Comparison of ENCODE assay signal across 1 cellular context in the genomic region with DNA sequence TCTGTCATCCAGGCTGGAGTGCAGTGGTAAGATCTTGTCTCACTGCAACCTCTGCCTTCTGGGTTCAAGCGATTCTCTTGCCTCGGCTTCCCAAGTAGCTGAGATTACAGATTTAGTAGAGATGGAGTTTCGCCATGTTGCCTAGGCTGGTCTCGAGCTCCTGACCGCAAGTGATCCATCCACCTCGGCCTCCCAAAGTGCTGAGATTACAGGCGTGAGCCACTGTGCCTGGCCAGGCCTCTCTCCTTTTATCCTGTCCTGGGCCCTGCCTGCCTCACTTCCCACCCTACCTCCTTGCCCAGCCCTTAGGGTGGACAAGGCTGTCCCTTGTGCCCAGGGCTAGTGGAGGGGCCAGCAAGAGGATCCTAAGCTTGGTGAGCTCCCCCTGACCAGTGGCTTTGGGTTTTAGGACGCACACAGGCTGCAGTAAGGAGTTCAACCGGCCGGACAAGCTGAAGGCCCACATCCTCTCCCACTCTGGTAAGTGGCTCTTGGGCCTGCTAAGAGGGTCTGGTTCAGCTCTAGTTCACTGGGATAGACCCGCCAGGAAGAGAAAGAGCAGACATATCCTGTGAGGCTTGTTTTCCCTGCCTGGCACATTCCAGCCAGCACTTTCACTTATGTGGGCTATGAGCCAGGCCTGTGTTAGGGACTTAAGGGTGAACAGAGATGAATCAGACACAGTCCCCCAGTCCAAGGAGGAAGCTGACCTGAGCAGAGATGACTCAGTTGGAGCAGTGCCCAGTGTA.
A peak's percentile ranks its signal among the peaks of the same experiment; 100 is the strongest.
TF ChIP-seq lines count a peak whose summit lies in the region.

No MANE protein-coding gene starts in this region.

TF ChIP-seq in SK-N-SH, 30 proteins besides CTCF, POLR2A, EP300 and RAD21 (continued from another document):
- TF ChIP-seq, protein P1, sequence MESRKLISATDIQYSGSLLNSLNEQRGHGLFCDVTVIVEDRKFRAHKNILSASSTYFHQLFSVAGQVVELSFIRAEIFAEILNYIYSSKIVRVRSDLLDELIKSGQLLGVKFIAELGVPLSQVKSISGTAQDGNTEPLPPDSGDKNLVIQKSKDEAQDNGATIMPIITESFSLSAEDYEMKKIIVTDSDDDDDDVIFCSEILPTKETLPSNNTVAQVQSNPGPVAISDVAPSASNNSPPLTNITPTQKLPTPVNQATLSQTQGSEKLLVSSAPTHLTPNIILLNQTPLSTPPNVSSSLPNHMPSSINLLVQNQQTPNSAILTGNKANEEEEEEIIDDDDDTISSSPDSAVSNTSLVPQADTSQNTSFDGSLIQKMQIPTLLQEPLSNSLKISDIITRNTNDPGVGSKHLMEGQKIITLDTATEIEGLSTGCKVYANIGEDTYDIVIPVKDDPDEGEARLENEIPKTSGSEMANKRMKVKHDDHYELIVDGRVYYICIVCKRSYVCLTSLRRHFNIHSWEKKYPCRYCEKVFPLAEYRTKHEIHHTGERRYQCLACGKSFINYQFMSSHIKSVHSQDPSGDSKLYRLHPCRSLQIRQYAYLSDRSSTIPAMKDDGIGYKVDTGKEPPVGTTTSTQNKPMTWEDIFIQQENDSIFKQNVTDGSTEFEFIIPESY (IDR thresholded peaks at IDR 0.05; ENCODE audit: borderline replicate concordance, low read depth), result peak; percentile 82
- TF ChIP-seq GATA2 (CRISPR knock-in tag; IDR thresholded peaks at IDR 0.05), result no peak
- TF ChIP-seq TEAD4 (IDR thresholded peaks at IDR 0.05; ENCODE audit: borderline replicate concordance, insufficient read depth), result peak; percentile 97
- TF ChIP-seq RXRA (IDR thresholded peaks at IDR 0.05; ENCODE audit: borderline replicate concordance, low read depth), result peak; percentile 99
- peak; percentile 100 for TF ChIP-seq NFIC (IDR thresholded peaks at IDR 0.05; ENCODE audit: borderline replicate concordance)
- peak; percentile 94 for TF ChIP-seq SIN3A (IDR thresholded peaks at IDR 0.05; ENCODE audit: borderline replicate concordance, low read depth, low read length)
- TF ChIP-seq, protein P2, sequence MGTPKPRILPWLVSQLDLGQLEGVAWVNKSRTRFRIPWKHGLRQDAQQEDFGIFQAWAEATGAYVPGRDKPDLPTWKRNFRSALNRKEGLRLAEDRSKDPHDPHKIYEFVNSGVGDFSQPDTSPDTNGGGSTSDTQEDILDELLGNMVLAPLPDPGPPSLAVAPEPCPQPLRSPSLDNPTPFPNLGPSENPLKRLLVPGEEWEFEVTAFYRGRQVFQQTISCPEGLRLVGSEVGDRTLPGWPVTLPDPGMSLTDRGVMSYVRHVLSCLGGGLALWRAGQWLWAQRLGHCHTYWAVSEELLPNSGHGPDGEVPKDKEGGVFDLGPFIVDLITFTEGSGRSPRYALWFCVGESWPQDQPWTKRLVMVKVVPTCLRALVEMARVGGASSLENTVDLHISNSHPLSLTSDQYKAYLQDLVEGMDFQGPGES (IDR thresholded peaks at IDR 0.05; ENCODE audit: low read depth, low read length), result no peak
- peak; percentile 98 for TF ChIP-seq FOSL2 (IDR thresholded peaks at IDR 0.05; ENCODE audit: borderline replicate concordance, low read depth)
- TF ChIP-seq GABPA (IDR thresholded peaks at IDR 0.05; ENCODE audit: low read depth), result no peak
- TF ChIP-seq, protein P3, sequence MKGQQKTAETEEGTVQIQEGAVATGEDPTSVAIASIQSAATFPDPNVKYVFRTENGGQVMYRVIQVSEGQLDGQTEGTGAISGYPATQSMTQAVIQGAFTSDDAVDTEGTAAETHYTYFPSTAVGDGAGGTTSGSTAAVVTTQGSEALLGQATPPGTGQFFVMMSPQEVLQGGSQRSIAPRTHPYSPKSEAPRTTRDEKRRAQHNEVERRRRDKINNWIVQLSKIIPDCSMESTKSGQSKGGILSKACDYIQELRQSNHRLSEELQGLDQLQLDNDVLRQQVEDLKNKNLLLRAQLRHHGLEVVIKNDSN (IDR thresholded peaks at IDR 0.05; ENCODE audit: borderline replicate concordance, low read depth), result no peak
- peak; percentile 96 for TF ChIP-seq JUND (IDR thresholded peaks at IDR 0.05)
- TF ChIP-seq NRF1 (IDR thresholded peaks at IDR 0.05; ENCODE audit: low read depth, low read length), result no peak
- TF ChIP-seq, protein P4, sequence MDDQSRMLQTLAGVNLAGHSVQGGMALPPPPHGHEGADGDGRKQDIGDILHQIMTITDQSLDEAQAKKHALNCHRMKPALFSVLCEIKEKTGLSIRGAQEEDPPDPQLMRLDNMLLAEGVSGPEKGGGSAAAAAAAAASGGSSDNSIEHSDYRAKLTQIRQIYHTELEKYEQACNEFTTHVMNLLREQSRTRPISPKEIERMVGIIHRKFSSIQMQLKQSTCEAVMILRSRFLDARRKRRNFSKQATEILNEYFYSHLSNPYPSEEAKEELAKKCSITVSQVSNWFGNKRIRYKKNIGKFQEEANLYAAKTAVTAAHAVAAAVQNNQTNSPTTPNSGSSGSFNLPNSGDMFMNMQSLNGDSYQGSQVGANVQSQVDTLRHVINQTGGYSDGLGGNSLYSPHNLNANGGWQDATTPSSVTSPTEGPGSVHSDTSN (IDR thresholded peaks at IDR 0.05), result peak; percentile 95
- TF ChIP-seq, protein P5, sequence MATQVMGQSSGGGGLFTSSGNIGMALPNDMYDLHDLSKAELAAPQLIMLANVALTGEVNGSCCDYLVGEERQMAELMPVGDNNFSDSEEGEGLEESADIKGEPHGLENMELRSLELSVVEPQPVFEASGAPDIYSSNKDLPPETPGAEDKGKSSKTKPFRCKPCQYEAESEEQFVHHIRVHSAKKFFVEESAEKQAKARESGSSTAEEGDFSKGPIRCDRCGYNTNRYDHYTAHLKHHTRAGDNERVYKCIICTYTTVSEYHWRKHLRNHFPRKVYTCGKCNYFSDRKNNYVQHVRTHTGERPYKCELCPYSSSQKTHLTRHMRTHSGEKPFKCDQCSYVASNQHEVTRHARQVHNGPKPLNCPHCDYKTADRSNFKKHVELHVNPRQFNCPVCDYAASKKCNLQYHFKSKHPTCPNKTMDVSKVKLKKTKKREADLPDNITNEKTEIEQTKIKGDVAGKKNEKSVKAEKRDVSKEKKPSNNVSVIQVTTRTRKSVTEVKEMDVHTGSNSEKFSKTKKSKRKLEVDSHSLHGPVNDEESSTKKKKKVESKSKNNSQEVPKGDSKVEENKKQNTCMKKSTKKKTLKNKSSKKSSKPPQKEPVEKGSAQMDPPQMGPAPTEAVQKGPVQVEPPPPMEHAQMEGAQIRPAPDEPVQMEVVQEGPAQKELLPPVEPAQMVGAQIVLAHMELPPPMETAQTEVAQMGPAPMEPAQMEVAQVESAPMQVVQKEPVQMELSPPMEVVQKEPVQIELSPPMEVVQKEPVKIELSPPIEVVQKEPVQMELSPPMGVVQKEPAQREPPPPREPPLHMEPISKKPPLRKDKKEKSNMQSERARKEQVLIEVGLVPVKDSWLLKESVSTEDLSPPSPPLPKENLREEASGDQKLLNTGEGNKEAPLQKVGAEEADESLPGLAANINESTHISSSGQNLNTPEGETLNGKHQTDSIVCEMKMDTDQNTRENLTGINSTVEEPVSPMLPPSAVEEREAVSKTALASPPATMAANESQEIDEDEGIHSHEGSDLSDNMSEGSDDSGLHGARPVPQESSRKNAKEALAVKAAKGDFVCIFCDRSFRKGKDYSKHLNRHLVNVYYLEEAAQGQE (IDR thresholded peaks at IDR 0.05; ENCODE audit: low read depth, low read length), result peak; percentile 81
- no peak for TF ChIP-seq EZH2phosphoT487 (IDR thresholded peaks at IDR 0.05; ENCODE audit: borderline replicate concordance, low read depth)
- no peak for TF ChIP-seq RFX5 (IDR thresholded peaks at IDR 0.05; ENCODE audit: low read length)
- TF ChIP-seq TCF12 (IDR thresholded peaks at IDR 0.05), result peak; percentile 100
- TF ChIP-seq ELF1 (IDR thresholded peaks at IDR 0.05), result peak; percentile 45; the same call in 1 of the 2 replicates
- no peak for TF ChIP-seq YY1 (IDR thresholded peaks at IDR 0.05; ENCODE audit: low read depth)
- TF ChIP-seq MXI1 (IDR thresholded peaks at IDR 0.05; ENCODE audit: low read depth, low read length), result 0 out of 2 replicates have a peak, but pooled peaks have one; percentile 28
